23 cellular contexts compared by ENCODE assay signal in the genomic region with DNA sequence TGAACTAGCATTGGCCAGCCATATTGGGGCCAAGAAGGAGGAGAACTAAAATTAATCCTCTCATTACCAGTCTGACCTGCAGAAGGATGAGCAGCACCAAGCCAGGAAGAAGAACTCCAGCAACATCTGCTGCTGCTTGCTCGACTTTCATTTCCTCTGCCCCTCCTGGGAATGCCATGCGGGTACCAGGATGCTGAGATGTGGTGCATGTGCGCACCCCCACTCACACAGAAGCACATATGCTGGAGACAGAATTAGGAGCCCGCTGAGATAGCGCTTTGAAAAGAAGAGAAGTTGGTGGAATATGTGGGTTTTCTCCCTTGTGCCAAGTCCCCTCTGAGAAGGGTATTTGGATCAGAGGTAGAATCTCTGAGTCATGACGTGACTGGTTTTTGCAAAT.
A peak's percentile ranks its signal among the peaks of the same experiment; 100 is the strongest.
DNase-seq lines count a peak whose midpoint lies in the region; ATAC-seq, FAIRE-seq and TF ChIP-seq lines count a peak whose summit lies in the region.
"Had no signal": no experiment of that assay in that cellular context is flagged by ENCODE, and none has a peak within 500 bp of the region (broad histone marks: within the 10 kb centered on the region; RNA-seq: fewer than 3 reads in every experiment).

No MANE protein-coding gene starts in this region.

- no peak for TF ChIP-seq EP300 in SK-N-SH (IDR thresholded peaks at IDR 0.05; ENCODE audit: borderline replicate concordance in 1 of 2, low read depth in 1 of 2, low read length in 1 of 2)

- CTCF ChIA-PET in SK-N-SH (lab: Yijun Ruan, JAX), result interaction anchor here (0.9 to 3.5 kb wide), 6 partner anchors 9 to 71 kb away, joined by 3 to 15 read pairs (median 4); a partner anchor contains a TSS

- no peak overlapping the region for H3K4ac ChIP-seq in mesendoderm (ENCODE audit: low read depth, low read length)

- H3K9ac ChIP-seq in SK-N-SH, result no peak overlapping the region
- no peak overlapping the region for H3K9ac ChIP-seq in astrocyte (ENCODE audit: low read length)
- no peak overlapping the region for H3K9ac ChIP-seq in stomach smooth muscle (ENCODE audit: low read length in 2 of 2)
- no peak overlapping the region for H3K9ac ChIP-seq in mesendoderm (ENCODE audit: low read length)
- H3K9ac ChIP-seq: GM23248 had no signal

- no peak overlapping the region for H4K5ac ChIP-seq in mesendoderm (ENCODE audit: low read length)

- no peak overlapping the region for H2AFZ ChIP-seq in SK-N-SH (ENCODE audit: low read depth)
- no peak overlapping the region for H2AFZ ChIP-seq in astrocyte (ENCODE audit: low read depth, low read length)
- H2AFZ ChIP-seq: GM23248 had no signal

- no peak overlapping the region for H4K8ac ChIP-seq in mesendoderm (ENCODE audit: low read depth, low read length)

- TF ChIP-seq RAD21 in SK-N-SH (IDR thresholded peaks at IDR 0.05; ENCODE audit: low read length), result no peak

- H4K20me1 ChIP-seq in SK-N-SH (ENCODE audit: insufficient read depth), result no peaks in the 10 kb centered on the region
- H4K20me1 ChIP-seq in astrocyte (ENCODE audit: insufficient read depth, low read length), result no peaks in the 10 kb centered on the region

- DNase-seq in SK-N-SH, result no peak
- peak; percentile 29 for DNase-seq in astrocyte (ENCODE audit: low read depth)
- DNase-seq in inferior parietal cortex (ENCODE audit: extremely low spot score), result peak; percentile 42
- DNase-seq in NAMALWA (ENCODE audit: low spot score), result no peak
- no peak for DNase-seq in mesendoderm
- no peak for DNase-seq in activated CD4-positive, alpha-beta T cell treated with anti-CD3 and anti-CD28 coated beads for 48 hours
- DNase-seq: CD4-positive, alpha-beta T cell; GM23248; H9; Kasumi-1; NCI-H1417; NCI-H1694 treated with DMSO at 0.1 percent for 48 hours; NCI-H2081; NCI-H226; NCI-H510A; PC-3 had no signal

- no peak overlapping the region for H3K23ac ChIP-seq in mesendoderm (ENCODE audit: low read length)

- H3K4me1 ChIP-seq in SK-N-SH (ENCODE audit: control insufficient read depth in 1 of 2, insufficient read depth in 2 of 2, low read depth in 1 of 2, low read length in 1 of 2) (peaks cover 35 to 48% of the 10 kb centered on the region in 2 experiments), astrocyte (ENCODE audit: insufficient read depth, low read length) (peaks cover 18% of the 10 kb centered on the region), stomach smooth muscle (ENCODE audit: control insufficient read depth, insufficient read depth, low read length) (peaks cover 41% of the 10 kb centered on the region), mesendoderm (ENCODE audit: control insufficient read depth, low read depth, low read length) (peaks cover 19% of the 10 kb centered on the region)

- peaks cover 4% of the 10 kb centered on the region for H3K79me1 ChIP-seq in mesendoderm (ENCODE audit: low read length)

- no peak for FAIRE-seq in astrocyte (lab: Jason Lieb, UNC)
- FAIRE-seq: D721Med, G401.6, HepG2 had no signal

- peak overlapping the region in 1 of 2 experiments; percentile 6; a peak in 1 of 4 replicates for H3K27ac ChIP-seq in SK-N-SH (ENCODE audit: low read depth in 2 of 2, low read length in 1 of 2)
- no peak overlapping the region for H3K27ac ChIP-seq in astrocyte (ENCODE audit: low read depth, low read length)
- peak overlapping the region; percentile 31 for H3K27ac ChIP-seq in stomach smooth muscle (ENCODE audit: low read length)
- H3K27ac ChIP-seq in mesendoderm (ENCODE audit: low read depth, low read length), result no peak overlapping the region
- H3K27ac ChIP-seq: GM23248, SJSA1 had no signal

- H3K27ac Mint-ChIP-seq in astrocyte (ENCODE audit: unreplicated experiment), result no peak overlapping the region
- H3K27ac Mint-ChIP-seq: CD4-positive, alpha-beta T cell; H9 had no signal

- H3K18ac ChIP-seq in mesendoderm (ENCODE audit: low read length), result no peak overlapping the region

- no peak overlapping the region for H3K4me3 Mint-ChIP-seq in astrocyte (ENCODE audit: unreplicated experiment)
- H3K4me3 Mint-ChIP-seq: CD4-positive, alpha-beta T cell; H9 had no signal

- no peaks in the 10 kb centered on the region for H3K27me3 ChIP-seq in SK-N-SH (ENCODE audit: insufficient read depth)
- H3K27me3 ChIP-seq in astrocyte (ENCODE audit: insufficient read depth, low read length), result no peaks in the 10 kb centered on the region
- no peaks in the 10 kb centered on the region for H3K27me3 ChIP-seq in stomach smooth muscle (ENCODE audit: control insufficient read depth in 1 of 2, insufficient read depth in 2 of 2, low read length in 2 of 2)
- H3K27me3 ChIP-seq in mesendoderm (ENCODE audit: insufficient read depth, low read length, poor library complexity), result no peaks in the 10 kb centered on the region
- H3K27me3 ChIP-seq: SJSA1 had no signal

- no peak overlapping the region for H2BK120ac ChIP-seq in mesendoderm (ENCODE audit: low read depth, low read length)

- H2BK15ac ChIP-seq in mesendoderm (replicated peaks; ENCODE audit: low read depth), result no peak overlapping the region

- no peaks in the 10 kb centered on the region for H3K9me3 ChIP-seq in SK-N-SH
- H3K9me3 ChIP-seq in astrocyte (ENCODE audit: insufficient read depth, low read depth, low read length), result no peaks in the 10 kb centered on the region
- no peaks in the 10 kb centered on the region for H3K9me3 ChIP-seq in stomach smooth muscle (ENCODE audit: control insufficient read depth in 2 of 2, low read length in 2 of 2)
- H3K9me3 ChIP-seq: SJSA1 had no signal

- no peaks in the 10 kb centered on the region for H3K9me2 ChIP-seq in SK-N-SH

- no peak overlapping the region for H3K56ac ChIP-seq in mesendoderm (ENCODE audit: low read length)

- H3K9me3 Mint-ChIP-seq in astrocyte (ENCODE audit: unreplicated experiment), result no peaks in the 10 kb centered on the region
- H3K9me3 Mint-ChIP-seq: CD4-positive, alpha-beta T cell; H9 had no signal

- peaks cover 7% of the 10 kb centered on the region for H3K27me3 Mint-ChIP-seq in astrocyte (ENCODE audit: low read depth, unreplicated experiment)
- H3K27me3 Mint-ChIP-seq: CD4-positive, alpha-beta T cell had no signal

- WGBS in SK-N-SH (ENCODE audit: low lambda C conversion rate), result 91% methylated on average over 6 of the region's 6 CpGs
- WGBS in mesendoderm (ENCODE audit: extremely low coverage, insufficient coverage, low lambda C conversion rate), result no CpG with 5 or more reads among the region's 6 CpGs

- TF ChIP-seq CTCF in SK-N-SH (IDR thresholded peaks at IDR 0.05) (no peak), astrocyte (IDR thresholded peaks at IDR 0.05; ENCODE audit: insufficient read depth, low read depth, low read length) (no peak)

- peaks cover 2% of the 10 kb centered on the region for H3K36me3 Mint-ChIP-seq in astrocyte (ENCODE audit: low read depth, unreplicated experiment)

- H3F3A ChIP-seq in SK-N-SH (replicated peaks; ENCODE audit: insufficient read depth), result peaks cover 10% of the 10 kb centered on the region

- no peak overlapping the region for H2BK5ac ChIP-seq in mesendoderm (ENCODE audit: low read length)

- POLR2A ChIA-PET in SK-N-SH (lab: Yijun Ruan, JAX), result no interaction called here

- H3K4me2 ChIP-seq in SK-N-SH, result peak overlapping the region; percentile 52; the same call in 1 of the 2 replicates
- peak overlapping the region; percentile 19 for H3K4me2 ChIP-seq in astrocyte (ENCODE audit: low read length)
- H3K4me2 ChIP-seq in mesendoderm (ENCODE audit: low read length), result no peak overlapping the region

- no peak for ATAC-seq in SK-N-SH treated with all-trans-retinoic acid at 6 μM for 48 hours
- ATAC-seq: HepG2, PC-3, Right ventricle myocardium inferior had no signal

- H2AK5ac ChIP-seq in mesendoderm (ENCODE audit: low read length), result no peak overlapping the region

- H3K79me2 ChIP-seq in SK-N-SH (ENCODE audit: insufficient read depth) (peaks cover 70% of the 10 kb centered on the region), astrocyte (ENCODE audit: insufficient read depth, low read length) (no peaks in the 10 kb centered on the region), mesendoderm (ENCODE audit: control insufficient read depth, insufficient read depth, low read length) (no peaks in the 10 kb centered on the region)

- peaks cover 48% of the 10 kb centered on the region for H3K4me1 Mint-ChIP-seq in astrocyte (ENCODE audit: low read depth, unreplicated experiment)

- no peak overlapping the region for H3K4me3 ChIP-seq in SK-N-SH (ENCODE audit: low read depth in 2 of 2, low read length in 1 of 2)
- H3K4me3 ChIP-seq in astrocyte (ENCODE audit: insufficient read depth, low read depth, low read length), result no peak overlapping the region
- H3K4me3 ChIP-seq in stomach smooth muscle (ENCODE audit: low read length in 2 of 2), result no peak overlapping the region
- no peak overlapping the region for H3K4me3 ChIP-seq in mesendoderm (ENCODE audit: low read length)
- H3K4me3 ChIP-seq: GM23248, SJSA1 had no signal

- H3K36me3 ChIP-seq in SK-N-SH (replicated peaks in 1 of 2; ENCODE audit: control insufficient read depth in 1 of 2, insufficient read depth in 2 of 2, low read length in 1 of 2) (peaks cover 4 to 8% of the 10 kb centered on the region in 2 experiments), astrocyte (ENCODE audit: insufficient read depth, low read length) (no peaks in the 10 kb centered on the region), stomach smooth muscle (ENCODE audit: control insufficient read depth in 2 of 2, insufficient read depth in 2 of 2, low read length in 2 of 2) (peaks cover 0 to 2% of the 10 kb centered on the region in 2 donors), mesendoderm (ENCODE audit: control insufficient read depth, insufficient read depth, low read length) (peaks cover 3% of the 10 kb centered on the region)

TF ChIP-seq in SK-N-SH, 30 proteins besides CTCF, POLR2A, EP300 and RAD21:
- no peak for TF ChIP-seq POLR2AphosphoS5 (IDR thresholded peaks at IDR 0.05; ENCODE audit: low read depth, low read length)
TF ChIP-seq in SK-N-SH: peak in this region for 0.

TF ChIP-seq in SK-N-SH treated with all-trans-retinoic acid at 6 μM for 48 hours, 23 proteins besides CTCF, POLR2A, EP300 and RAD21 (continues in another document):
- TF ChIP-seq TOX (CRISPR knock-in tag; IDR thresholded peaks at IDR 0.05; ENCODE audit: borderline replicate concordance) (no peak), GLIS3 (CRISPR knock-in tag; IDR thresholded peaks at IDR 0.05) (no peak), CSDC2 (CRISPR knock-in tag; IDR thresholded peaks at IDR 0.05) (no peak), ESRRG (CRISPR knock-in tag; IDR thresholded peaks at IDR 0.05) (no peak)

Comparison
In these comparisons a context has a peak if more than half of its experiments do, and no peak if none do; other contexts are left out.
1. DNase-seq: peak in astrocyte (single experiment) and inferior parietal cortex (single experiment); none in SK-N-SH (single experiment), NAMALWA (single experiment), mesendoderm (single experiment) and activated CD4-positive, alpha-beta T cell treated with anti-CD3 and anti-CD28 coated beads for 48 hours (single experiment).